In genomic region chr4:95044204-95044848, GRCh38 we compare ENCODE assay signal across 1 cellular context.
TF ChIP-seq lines count a peak whose summit lies in the region.

No MANE protein-coding gene starts in this region.

TF ChIP-seq in HEK293, 187 proteins besides CTCF, POLR2A, EP300 and RAD21 (continued from another document):
- TF ChIP-seq HIC1 (tag by site-specific recombination; IDR thresholded peaks at IDR 0.05) = no peak
- TF ChIP-seq ZNF138 (tag by site-specific recombination; IDR thresholded peaks at IDR 0.05; ENCODE audit: borderline replicate concordance) = no peak
- TF ChIP-seq ZNF747 (tag by site-specific recombination; IDR thresholded peaks at IDR 0.05) = no peak
- no peak for TF ChIP-seq ZNF292 (tag by site-specific recombination; IDR thresholded peaks at IDR 0.05; ENCODE audit: borderline replicate concordance, low read depth)
- peak; percentile 77; the same call in 1 of the 2 replicates for TF ChIP-seq MZF1 (tag by site-specific recombination; IDR thresholded peaks at IDR 0.05; ENCODE audit: borderline replicate concordance)
- TF ChIP-seq ZNF211 (tag by site-specific recombination; IDR thresholded peaks at IDR 0.05; ENCODE audit: low read depth) = no peak
- no peak for TF ChIP-seq ZNF830 (tag by site-specific recombination; IDR thresholded peaks at IDR 0.05; ENCODE audit: low read depth)
- TF ChIP-seq PRDM6 (tag by site-specific recombination; IDR thresholded peaks at IDR 0.05) = peak; percentile 66; the same call in 1 of the 2 replicates
- TF ChIP-seq FEZF1 (tag by site-specific recombination; IDR thresholded peaks at IDR 0.05) = peak; percentile 65
- no peak for TF ChIP-seq ZNF623 (tag by site-specific recombination; IDR thresholded peaks at IDR 0.05)
